In genomic region chrX:40617566-40617965, GRCh38 we compare ENCODE assay signal across 19 cellular contexts. TPM values are rescaled to one million over a fixed set of nuclear protein-coding genes. Genes with fewer than 3 reads are reported as not detected.
DNase-seq lines count a peak whose midpoint lies in the region; ATAC-seq, FAIRE-seq and TF ChIP-seq lines count a peak whose summit lies in the region.
"Had no signal": no experiment of that assay in that cellular context is flagged by ENCODE, and none has a peak within 500 bp of the region (broad histone marks: within the 10 kb centered on the region; RNA-seq: fewer than 3 reads in every experiment).

No MANE protein-coding gene starts in this region.

- intact Hi-C loops in activated naive CD4-positive, alpha-beta T cell treated with anti-CD3 and anti-CD28 coated beads for 36 hours (cut with micrococcal nuclease) = no loop called here

- CTCF ChIA-PET in activated naive CD4-positive, alpha-beta T cell treated with anti-CD3 and anti-CD28 coated beads for 36 hours (lab: Charles Lee) = interaction anchor here (0.8 to 1.0 kb wide), 2 partner anchors 32 to 48 kb away, joined by 3 to 4 read pairs; no protein-coding TSS in a partner anchor
- CTCF ChIA-PET in activated naive CD4-positive, alpha-beta T cell treated with anti-CD3 and anti-CD28 coated beads, Interleukin-2, amount 10 ng/mL, durations not matched to agents 7 days and 5 days (lab: Charles Lee) = no interaction called here

- TF ChIP-seq CTCF in fibroblast of villous mesenchyme (IDR thresholded peaks at IDR 0.05; ENCODE audit: insufficient read depth, low read depth, low read length) = no peak

- no peaks in the 10 kb centered on the region for H3K4me1 Mint-ChIP-seq in activated naive CD4-positive, alpha-beta T cell treated with anti-CD3 and anti-CD28 coated beads for 36 hours (ENCODE audit: low read depth)
- no peaks in the 10 kb centered on the region for H3K4me1 Mint-ChIP-seq in activated naive CD4-positive, alpha-beta T cell treated with anti-CD3 and anti-CD28 coated beads, Interleukin-2, amount 10 ng/mL, durations not matched to agents 7 days and 5 days
- H3K4me1 Mint-ChIP-seq: CD14-positive monocyte; CD4-positive, alpha-beta memory T cell had no signal

- H3K27ac Mint-ChIP-seq in activated naive CD4-positive, alpha-beta T cell treated with anti-CD3 and anti-CD28 coated beads for 36 hours = peak overlapping the region; percentile 41
- no peak overlapping the region for H3K27ac Mint-ChIP-seq in activated naive CD4-positive, alpha-beta T cell treated with anti-CD3 and anti-CD28 coated beads, Interleukin-2, amount 10 ng/mL, durations not matched to agents 7 days and 5 days
- H3K27ac Mint-ChIP-seq: CD14-positive monocyte; CD4-positive, alpha-beta memory T cell had no signal

- DNase-seq in activated naive CD4-positive, alpha-beta T cell treated with anti-CD3 and anti-CD28 coated beads for 36 hours = no peak
- DNase-seq in activated naive CD4-positive, alpha-beta T cell treated with anti-CD3 and anti-CD28 coated beads, Interleukin-2, amount 10 ng/mL, durations not matched to agents 7 days and 5 days = no peak
- DNase-seq in RPMI7951 (ENCODE audit: low read depth) (peak; percentile 46), fibroblast of villous mesenchyme (ENCODE audit: low read depth) (peak; percentile 88), stromal cell of bone marrow (ENCODE audit: low read depth) (peak; percentile 21), D341Med (ENCODE audit: low spot score) (no peak), GM12891 (ENCODE audit: insufficient read length, low spot score) (no peak)
- DNase-seq: 8988T; CD4-positive, alpha-beta memory T cell; DMS79 treated with DMSO at 0.1 percent for 48 hours; GM23248; HCEC 1CT had no signal

- ATAC-seq in HG02852 (IDR thresholded peaks at IDR 0.05; ENCODE audit: unreplicated experiment) = no peak
- ATAC-seq: GM12878 had no signal

- no peaks in the 10 kb centered on the region for H3K36me3 Mint-ChIP-seq in activated naive CD4-positive, alpha-beta T cell treated with anti-CD3 and anti-CD28 coated beads for 36 hours (ENCODE audit: low read depth)
- no peaks in the 10 kb centered on the region for H3K36me3 Mint-ChIP-seq in activated naive CD4-positive, alpha-beta T cell treated with anti-CD3 and anti-CD28 coated beads, Interleukin-2, amount 10 ng/mL, durations not matched to agents 7 days and 5 days
- H3K36me3 Mint-ChIP-seq: CD14-positive monocyte had no signal

- TF ChIP-seq POLR2A in GM12891 (IDR thresholded peaks at IDR 0.05; ENCODE audit: low read depth, low read length) = no peak

- no peak overlapping the region for H3K4me3 ChIP-seq in fibroblast of villous mesenchyme (ENCODE audit: low read depth, low read length)
- H3K4me3 ChIP-seq: BLaER1, GM12878, GM23248 had no signal

- no peak for FAIRE-seq in GM12891 (lab: Jason Lieb, UNC)
- FAIRE-seq: GM12878 had no signal

- H3K27me3 Mint-ChIP-seq in activated naive CD4-positive, alpha-beta T cell treated with anti-CD3 and anti-CD28 coated beads for 36 hours (ENCODE audit: low read depth) = no peaks in the 10 kb centered on the region
- H3K27me3 Mint-ChIP-seq in activated naive CD4-positive, alpha-beta T cell treated with anti-CD3 and anti-CD28 coated beads, Interleukin-2, amount 10 ng/mL, durations not matched to agents 7 days and 5 days = no peaks in the 10 kb centered on the region
- H3K27me3 Mint-ChIP-seq: CD4-positive, alpha-beta memory T cell had no signal

- H3K9me3 Mint-ChIP-seq in activated naive CD4-positive, alpha-beta T cell treated with anti-CD3 and anti-CD28 coated beads for 36 hours = no peaks in the 10 kb centered on the region
- no peaks in the 10 kb centered on the region for H3K9me3 Mint-ChIP-seq in activated naive CD4-positive, alpha-beta T cell treated with anti-CD3 and anti-CD28 coated beads, Interleukin-2, amount 10 ng/mL, durations not matched to agents 7 days and 5 days
- H3K9me3 Mint-ChIP-seq: CD4-positive, alpha-beta memory T cell had no signal

- H3K4me3 Mint-ChIP-seq in activated naive CD4-positive, alpha-beta T cell treated with anti-CD3 and anti-CD28 coated beads for 36 hours = no peak overlapping the region
- H3K4me3 Mint-ChIP-seq in activated naive CD4-positive, alpha-beta T cell treated with anti-CD3 and anti-CD28 coated beads, Interleukin-2, amount 10 ng/mL, durations not matched to agents 7 days and 5 days = no peak overlapping the region
- H3K4me3 Mint-ChIP-seq: CD14-positive monocyte; CD4-positive, alpha-beta memory T cell had no signal

TF ChIP-seq in GM12891, 5 proteins besides CTCF, POLR2A, EP300 and RAD21:
- TF ChIP-seq POLR2AphosphoS5 (IDR thresholded peaks at IDR 0.05; ENCODE audit: low read depth, low read length) (no peak), PAX5 (IDR thresholded peaks at IDR 0.05; ENCODE audit: insufficient read depth, low read length, severe bottlenecking) (no peak), POU2F2 (IDR thresholded peaks at IDR 0.05; ENCODE audit: low read depth, low read length) (no peak), TAF1 (IDR thresholded peaks at IDR 0.05; ENCODE audit: low read depth, low read length) (no peak), SPI1 (IDR thresholded peaks at IDR 0.05; ENCODE audit: low read depth, low read length) (no peak)
TF ChIP-seq in GM12891: peak in this region for 0.

RNA-seq across cellular contexts. Expression of gene MPC1L, which starts 5.7 kb away (rescaled TPM):
- not detected for total RNA-seq in activated naive CD4-positive, alpha-beta T cell treated with anti-CD3 and anti-CD28 coated beads for 36 hours
- total RNA-seq in RPMI7951 (2014; rRNA removed; shearing (Covaris generic)) = not detected in 2 replicates
- total RNA-seq in fibroblast of villous mesenchyme = not detected in 2 replicates
- not detected for polyA plus RNA-seq in GM12891 (2012; ENCODE audit: low read depth, missing spikeins)
- total RNA-seq: A673; CD4-positive, alpha-beta memory T cell; GM12878; GM23248; H4 had no signal
- polyA plus RNA-seq: AG04450; CD14-positive monocyte; CD4-positive, alpha-beta memory T cell; GM12878; GM23248 had no signal

RNA-seq across cellular contexts. Expression of gene CXorf38, which starts 29.8 kb away (rescaled TPM):
- 10 to 100 TPM; 23.2 to 23.3 TPM for total RNA-seq in activated naive CD4-positive, alpha-beta T cell treated with anti-CD3 and anti-CD28 coated beads for 36 hours
- 18.9 and 25.5 TPM in 2 replicates for total RNA-seq in RPMI7951 (2014; rRNA removed; shearing (Covaris generic))
- total RNA-seq in fibroblast of villous mesenchyme = 13.2 and 19.9 TPM in 2 replicates
- polyA plus RNA-seq in GM12891 (2012; ENCODE audit: low read depth, missing spikeins) = 9.2 TPM

RNA-seq across cellular contexts. Expression of gene ATP6AP2, which starts 36.8 kb away (rescaled TPM):
- total RNA-seq in activated naive CD4-positive, alpha-beta T cell treated with anti-CD3 and anti-CD28 coated beads for 36 hours = 10 to 100 TPM; 47.4 to 53.9 TPM
- 181 and 233 TPM in 2 replicates for total RNA-seq in RPMI7951 (2014; rRNA removed; shearing (Covaris generic))
- total RNA-seq in fibroblast of villous mesenchyme = 75.7 and 94.6 TPM in 2 replicates
- polyA plus RNA-seq in GM12891 (2012; ENCODE audit: low read depth, missing spikeins) = 51.5 TPM

Comparison
In these comparisons a context has a peak if more than half of its experiments do, and no peak if none do; other contexts are left out.
1. DNase-seq: peak in RPMI7951 (single experiment), fibroblast of villous mesenchyme (single experiment) and stromal cell of bone marrow (single experiment); none in activated naive CD4-positive, alpha-beta T cell treated with anti-CD3 and anti-CD28 coated beads for 36 hours (single experiment), activated naive CD4-positive, alpha-beta T cell treated with anti-CD3 and anti-CD28 coated beads, Interleukin-2, amount 10 ng/mL, durations not matched to agents 7 days and 5 days (single experiment), D341Med (single experiment) and GM12891 (single experiment).